In genomic region chr14:20468773-20469241, GRCh38 we compare ENCODE assay signal across 8 cellular contexts. TPM values are rescaled to one million over a fixed set of nuclear protein-coding genes. Genes with fewer than 3 reads are reported as not detected.
DNase-seq lines count a peak whose midpoint lies in the region; TF ChIP-seq lines count a peak whose summit lies in the region.

No MANE protein-coding gene starts in this region.

- intact Hi-C loops in cardiac septum (cut with DNase I), result loop anchor here (10.0 kb wide), 1 partner anchor 216 kb away; the partner anchor contains the start of genes ANG and RNASE4

- peak overlapping the region; percentile 89 for H3K4me2 ChIP-seq in smooth muscle cell

- H3K27ac ChIP-seq in cardiac muscle cell (peak overlapping the region; percentile 76), smooth muscle cell (ENCODE audit: low read depth) (peak overlapping the region; percentile 64)

- peaks cover 3% of the 10 kb centered on the region for H3K36me3 ChIP-seq in cardiac muscle cell
- no peaks in the 10 kb centered on the region for H3K36me3 ChIP-seq in smooth muscle cell (ENCODE audit: low read depth)

- H3F3A ChIP-seq in smooth muscle cell (ENCODE audit: low read depth), result no peaks in the 10 kb centered on the region

- H3K4me3 ChIP-seq in cardiac muscle cell, result peak overlapping the region; percentile 70
- H3K4me3 ChIP-seq in WI38 (ENCODE audit: low read depth, low read length), result peak overlapping the region; percentile 81
- H3K4me3 ChIP-seq in smooth muscle cell, result peak overlapping the region; percentile 76

- 36% methylated on average over 16 of the region's 16 CpGs for WGBS in smooth muscle cell (ENCODE audit: low lambda C conversion rate)

- peaks cover 4% of the 10 kb centered on the region for H3K79me2 ChIP-seq in smooth muscle cell (ENCODE audit: low read depth)

- peaks cover 4% of the 10 kb centered on the region for H4K20me1 ChIP-seq in smooth muscle cell (ENCODE audit: low read depth)

- H3K4me1 ChIP-seq in cardiac muscle cell (ENCODE audit: low read depth) (peaks cover 7% of the 10 kb centered on the region), smooth muscle cell (ENCODE audit: low read depth) (peaks cover 4% of the 10 kb centered on the region)

- H3K27me3 ChIP-seq in cardiac muscle cell (no peaks in the 10 kb centered on the region), smooth muscle cell (ENCODE audit: low read depth) (no peaks in the 10 kb centered on the region)

- peak overlapping the region; percentile 86 for H3K9ac ChIP-seq in smooth muscle cell (ENCODE audit: low read depth)

- H3K9me3 ChIP-seq in cardiac muscle cell (ENCODE audit: low read depth), result no peaks in the 10 kb centered on the region
- H3K9me3 ChIP-seq in smooth muscle cell (replicated peaks; ENCODE audit: low read depth), result no peaks in the 10 kb centered on the region

- DNase-seq in cardiac muscle cell (ENCODE audit: low read depth in 1 of 2, low spot score in 1 of 2), result no peak
- DNase-seq in cardiac septum (ENCODE audit: low spot score), result no peak
- DNase-seq in hepatic stellate cell (ENCODE audit: low spot score), result peak; percentile 33
- no peak for DNase-seq in smooth muscle cell (lab: John Stamatoyannopoulos, UW; ENCODE audit: unreplicated experiment)
- DNase-seq in NCI-H2107 (lab: John Stamatoyannopoulos, UW), result no peak
- DNase-seq in NCI-H748 treated with DMSO at 0.1 percent for 48 hours (lab: John Stamatoyannopoulos, UW), result no peak
- no peak for DNase-seq in cerebellar nuclear complex (lab: John Stamatoyannopoulos, UW)

- peak overlapping the region; percentile 63 for H2AFZ ChIP-seq in smooth muscle cell (ENCODE audit: low read depth)

- no peak for TF ChIP-seq CTCF in cardiac muscle cell (IDR thresholded peaks at IDR 0.05; ENCODE audit: low read depth, low read length)
- TF ChIP-seq CTCF in WI38 (IDR thresholded peaks at IDR 0.05; ENCODE audit: low read depth, low read length), result no peak
- TF ChIP-seq CTCF in smooth muscle cell (IDR thresholded peaks at IDR 0.05; ENCODE audit: borderline replicate concordance, insufficient read depth, poor library complexity, severe bottlenecking), result no peak

RNA-seq across cellular contexts. Expression of gene PNP, which starts 0.4 kb away (rescaled TPM):
- 15.6 and 20.7 TPM in 2 replicates for total RNA-seq in cardiac muscle cell
- 15.7 and 22.2 TPM in 2 replicates for polyA plus RNA-seq in cardiac muscle cell
- 17.4 TPM for total RNA-seq in cardiac septum
- total RNA-seq in smooth muscle cell, result 49.7 and 52.2 TPM in 2 replicates
- 24.2 and 33.4 TPM in 2 replicates for polyA plus RNA-seq in smooth muscle cell

RNA-seq across cellular contexts. Expression of gene PIP4P1, which starts 7.6 kb away (rescaled TPM):
- total RNA-seq in cardiac muscle cell, result 17.6 and 23.1 TPM in 2 replicates
- 49.4 and 60.1 TPM in 2 replicates for polyA plus RNA-seq in cardiac muscle cell
- 18.2 TPM for total RNA-seq in cardiac septum
- total RNA-seq in smooth muscle cell, result 24.8 and 29.3 TPM in 2 replicates
- polyA plus RNA-seq in smooth muscle cell, result 53.8 and 54.9 TPM in 2 replicates

RNA-seq across cellular contexts. Expression of gene APEX1, which starts 13.8 kb away (rescaled TPM):
- 111 and 358 TPM in 2 replicates for total RNA-seq in cardiac muscle cell
- polyA plus RNA-seq in cardiac muscle cell, result 176 and 185 TPM in 2 replicates
- 66.0 TPM for total RNA-seq in cardiac septum
- 51.2 and 81.6 TPM in 2 replicates for total RNA-seq in smooth muscle cell
- polyA plus RNA-seq in smooth muscle cell, result 116 and 118 TPM in 2 replicates

RNA-seq across cellular contexts. Expression of gene OSGEP, which starts 14.2 kb away (rescaled TPM):
- total RNA-seq in cardiac muscle cell (47.9 and 82.0 TPM in 2 replicates), cardiac septum (21.2 TPM), smooth muscle cell (33.3 and 41.3 TPM in 2 replicates)
- polyA plus RNA-seq in cardiac muscle cell (42.7 and 51.7 TPM in 2 replicates), smooth muscle cell (18.4 and 21.7 TPM in 2 replicates)

RNA-seq across cellular contexts. Expression of gene KLHL33, which starts 32.8 kb away (rescaled TPM):
- total RNA-seq in cardiac muscle cell, result 0.18 TPM in 1 of 2 replicates, not detected in the other
- polyA plus RNA-seq in cardiac muscle cell, result 0.04 TPM in 1 of 2 replicates, not detected in the other
- total RNA-seq in cardiac septum, result 0.35 TPM
- total RNA-seq in smooth muscle cell, result not detected in 2 replicates
- polyA plus RNA-seq in smooth muscle cell, result 0.04 and 0.08 TPM in 2 replicates
